24 cellular contexts compared by ENCODE assay signal in genomic region chr4:80268936-80269335, GRCh38. TPM values are rescaled to one million over a fixed set of nuclear protein-coding genes. Genes with fewer than 3 reads are reported as not detected.
A peak's percentile ranks its signal among the peaks of the same experiment; 100 is the strongest.
DNase-seq lines count a peak whose midpoint lies in the region; ATAC-seq, FAIRE-seq and TF ChIP-seq lines count a peak whose summit lies in the region.
"Had no signal": no experiment of that assay in that cellular context is flagged by ENCODE, and none has a peak within 500 bp of the region (broad histone marks: within the 10 kb centered on the region; RNA-seq: fewer than 3 reads in every experiment).

No MANE protein-coding gene starts in this region.

- no peak for TF ChIP-seq RAD21 in H1 (IDR thresholded peaks at IDR 0.05 in 1 of 2, conservative IDR thresholded peaks at IDR 0.05 in 1 of 2; ENCODE audit: low read depth in 2 of 2, low read length in 2 of 2)

- TF ChIP-seq EP300 in H1 (IDR thresholded peaks at IDR 0.05; ENCODE audit: borderline replicate concordance in 1 of 2, low read depth in 2 of 2, low read length in 2 of 2) (no peak), sigmoid colon (IDR thresholded peaks at IDR 0.05) (no peak)

- no peak overlapping the region for H3K14ac ChIP-seq in H1 (ENCODE audit: insufficient read length)

- no peaks in the 10 kb centered on the region for H3K36me3 Mint-ChIP-seq in activated CD8-positive, alpha-beta memory T cell treated with anti-CD3 and anti-CD28 coated beads, Interleukin-2, amount 10 ng/mL, durations not matched to agents 7 days and 5 days

- H2BK5ac ChIP-seq in H1 (ENCODE audit: low read depth, low read length) = no peak overlapping the region

- H2AFZ ChIP-seq in Loucy (ENCODE audit: low read length) (peak overlapping the region; percentile 1; the same call in 1 of the 2 replicates), H1 (ENCODE audit: low read length) (no peak overlapping the region), OCI-LY7 (ENCODE audit: low read length) (no peak overlapping the region)

- H3K79me1 ChIP-seq in H1 (ENCODE audit: low read depth, low read length) = no peaks in the 10 kb centered on the region

- H4K20me1 ChIP-seq in Loucy (ENCODE audit: insufficient read depth, low read length, poor library complexity, severe bottlenecking) (no peaks in the 10 kb centered on the region), H1 (replicated peaks in 1 of 2; ENCODE audit: control insufficient read depth in 1 of 2, insufficient read depth in 2 of 2, low read length in 2 of 2) (peaks cover 14 to 21% of the 10 kb centered on the region in 2 experiments), OCI-LY7 (ENCODE audit: insufficient read depth, low read length) (no peaks in the 10 kb centered on the region)

- H3K27ac Mint-ChIP-seq in activated CD8-positive, alpha-beta memory T cell treated with anti-CD3 and anti-CD28 coated beads, Interleukin-2, amount 10 ng/mL, durations not matched to agents 7 days and 5 days = no peak overlapping the region
- H3K27ac Mint-ChIP-seq: activated T-cell treated with anti-CD3 and anti-CD28 coated beads, Interleukin-2, amount 50 U/mL, for 24 hours had no signal

- no peak overlapping the region for H3K4me2 ChIP-seq in Loucy (ENCODE audit: low read depth, low read length, poor library complexity, severe bottlenecking)
- peak overlapping the region; percentile 65 to 67; a peak in 2 of 4 replicates for H3K4me2 ChIP-seq in H1 (ENCODE audit: insufficient read depth in 1 of 2, low read depth in 2 of 2, low read length in 2 of 2)
- no peak overlapping the region for H3K4me2 ChIP-seq in OCI-LY7 (ENCODE audit: low read length)

- no peak overlapping the region for H2BK120ac ChIP-seq in H1 (replicated peaks; ENCODE audit: low read depth, low read length)

- CTCF ChIA-PET in BJ (lab: Yijun Ruan, JAX) = interaction anchor here (0.9 to 2.1 kb wide), 6 partner anchors 10 to 66 kb away, joined by 3 to 5 read pairs (median 4); no protein-coding TSS in a partner anchor
- CTCF ChIA-PET in H1 (lab: Charles Lee; ENCODE audit: partially characterized antibody) = interaction anchor here (0.9 to 1.5 kb wide), 7 partner anchors 9 to 94 kb away, joined by 3 to 4 read pairs (median 4); no protein-coding TSS in a partner anchor
- CTCF ChIA-PET in activated CD8-positive, alpha-beta memory T cell treated with anti-CD3 and anti-CD28 coated beads, Interleukin-2, amount 10 ng/mL, durations not matched to agents 7 days and 5 days (lab: Charles Lee) = no interaction called here
- CTCF ChIA-PET in OCI-LY7 (lab: Charles Lee; ENCODE audit: unreplicated experiment) = no interaction called here

- no peak overlapping the region for H3K23ac ChIP-seq in H1 (ENCODE audit: insufficient read length)

- H3K9me2 ChIP-seq in Loucy (replicated peaks; ENCODE audit: low read depth, low read length) (no peaks in the 10 kb centered on the region), OCI-LY7 (ENCODE audit: insufficient read depth, low read length) (no peaks in the 10 kb centered on the region)

- H3F3A ChIP-seq in Loucy (ENCODE audit: low read depth) = no peaks in the 10 kb centered on the region

- H3K4me1 ChIP-seq in Loucy (ENCODE audit: insufficient read depth, low read length, poor library complexity, severe bottlenecking) (no peaks in the 10 kb centered on the region), H1 (replicated peaks in 1 of 4; ENCODE audit: control insufficient read depth in 3 of 4, insufficient read depth in 4 of 4, low read length in 3 of 4) (peaks cover 0 to 26% (median 18%) of the 10 kb centered on the region in 4 experiments; a peak in 6 of 7 replicates), OCI-LY7 (ENCODE audit: insufficient read depth, low read length, poor library complexity, severe bottlenecking) (no peaks in the 10 kb centered on the region), sigmoid colon (peaks cover 0 to 20% (median 12%) of the 10 kb centered on the region in 4 donors)
- H3K4me1 ChIP-seq: uterus had no signal

- POLR2A ChIA-PET in BJ (lab: Charles Lee) = no interaction called here
- POLR2A ChIA-PET in H1 (lab: Charles Lee; ENCODE audit: partially characterized antibody) = interaction anchor here (1.2 kb wide), 1 partner anchor 81 kb away, joined by 3 read pairs; no protein-coding TSS in a partner anchor
- POLR2A ChIA-PET in OCI-LY7 (lab: Charles Lee) = interaction anchor here (0.7 to 1.5 kb wide), 2 partner anchors 11 to 161 kb away, joined by 3 to 9 read pairs; no protein-coding TSS in a partner anchor

- BruUV-seq in OCI-LY7 (replicated peaks; lab: Mats Ljungman, UMichigan) = no TSS peak

- FAIRE-seq in H1 (lab: Jason Lieb, UNC) = peak; percentile 28
- FAIRE-seq: GM12878 had no signal

- H3K18ac ChIP-seq in H1 (ENCODE audit: extremely low read depth, low read length) = no peak overlapping the region

- H4K8ac ChIP-seq in H1 (ENCODE audit: extremely low read depth, insufficient read depth, low read length) = no peak overlapping the region

- H2BK20ac ChIP-seq in H1 (ENCODE audit: low read length) = no peak overlapping the region

- 39% methylated on average over 9 of the region's 9 CpGs; no CpG with 5 or more reads in 1 of the 2 experiments for WGBS in H1 (ENCODE audit: extremely low coverage in 1 of 2, insufficient coverage in 1 of 2, insufficient read length in 1 of 2, insufficient replicate concordance in 2 of 2, low coverage in 1 of 2, low lambda C conversion rate in 2 of 2, missing lambda C conversion rate in 1 of 2), 2 experiments
- 48 to 50% methylated on average over 9 of the region's 9 CpGs for WGBS in sigmoid colon, 2 donors

- H3K4ac ChIP-seq in H1 (replicated peaks; ENCODE audit: insufficient read length, low read depth, low read length) = no peak overlapping the region

- intact Hi-C loops in OCI-LY7 (cut with micrococcal nuclease; ENCODE audit: unreplicated experiment) = no loop called here
- intact Hi-C loops in sigmoid colon (cut with DNase I) = no loop called here

- H3K27me3 Mint-ChIP-seq in activated CD8-positive, alpha-beta memory T cell treated with anti-CD3 and anti-CD28 coated beads, Interleukin-2, amount 10 ng/mL, durations not matched to agents 7 days and 5 days = peaks cover 79% of the 10 kb centered on the region

- TF ChIP-seq POLR2A in H1 (IDR thresholded peaks at IDR 0.05; ENCODE audit: control extremely low read depth in 1 of 2, low read depth in 2 of 2, low read length in 2 of 2) = no peak
- no peak for TF ChIP-seq POLR2A in sigmoid colon (IDR thresholded peaks at IDR 0.05)

- DNase-seq in BJ (ENCODE audit: low read depth) (no peak), H1 (ENCODE audit: low read depth in 1 of 2, low spot score in 2 of 2) (no peak), myocyte (ENCODE audit: low read depth) (peak; percentile 30), OCI-LY7 (ENCODE audit: low spot score) (no peak), sigmoid colon (no peak)
- DNase-seq in activated CD8-positive, alpha-beta memory T cell treated with anti-CD3 and anti-CD28 coated beads, Interleukin-2, amount 10 ng/mL, durations not matched to agents 7 days and 5 days = no peak
- DNase-seq: activated CD4-positive, alpha-beta T cell treated with anti-CD3 and anti-CD28 coated beads, Interleukin-2, amount 50 U/mL, for 48 hours; activated naive CD4-positive, alpha-beta T cell treated with anti-CD3 and anti-CD28 coated beads, Interleukin-2, amount 50 U/mL, for 16 hours; activated T-cell treated with anti-CD3 and anti-CD28 coated beads, Interleukin-2, amount 50 U/mL, for 24 hours; AML-193; esophagus squamous epithelium; hypothalamus; KBM-7; left colon; mucosa of descending colon; NCI-H1092 treated with DMSO at 0.1 percent for 48 hours; occipital lobe; T-helper 1 cell; uterus had no signal

- TF ChIP-seq CTCF in BJ (IDR thresholded peaks at IDR 0.05; ENCODE audit: insufficient read depth, low read depth, low read length) (no peak), Loucy (conservative IDR thresholded peaks at IDR 0.05; ENCODE audit: low read length) (no peak), H1 (IDR thresholded peaks at IDR 0.05; ENCODE audit: control extremely low read depth in 1 of 3, insufficient read depth in 1 of 3, low read depth in 1 of 3, low read length in 3 of 3) (no peak), OCI-LY7 (conservative IDR thresholded peaks at IDR 0.05; ENCODE audit: low read length) (no peak), sigmoid colon (IDR thresholded peaks at IDR 0.05) (no peak)

- H4K5ac ChIP-seq in H1 (ENCODE audit: insufficient read length, low read depth, low read length) = no peak overlapping the region

- H3K56ac ChIP-seq in H1 (replicated peaks; ENCODE audit: insufficient read length, low read depth, low read length) = no peak overlapping the region

- H3K9me3 ChIP-seq in Loucy (ENCODE audit: insufficient read depth, low read depth, low read length) (no peaks in the 10 kb centered on the region), H1 (ENCODE audit: insufficient read depth in 2 of 2, low read depth in 1 of 2, low read length in 1 of 2) (no peaks in the 10 kb centered on the region), OCI-LY7 (ENCODE audit: low read length) (no peaks in the 10 kb centered on the region), sigmoid colon (no peaks in the 10 kb centered on the region)
- H3K9me3 ChIP-seq: esophagus squamous epithelium, mucosa of descending colon, uterus had no signal

- peaks cover 20% of the 10 kb centered on the region for H3K4me1 Mint-ChIP-seq in activated CD8-positive, alpha-beta memory T cell treated with anti-CD3 and anti-CD28 coated beads, Interleukin-2, amount 10 ng/mL, durations not matched to agents 7 days and 5 days

- H3K9ac ChIP-seq in Loucy (ENCODE audit: low read depth, low read length, poor library complexity, severe bottlenecking) = no peak overlapping the region
- H3K9ac ChIP-seq in H1 (replicated peaks in 1 of 4; ENCODE audit: extremely low read depth in 1 of 4, low read depth in 3 of 4, low read length in 3 of 4) = no peak overlapping the region

- H3K79me2 ChIP-seq in Loucy (ENCODE audit: insufficient read depth, low read length) = no peaks in the 10 kb centered on the region
- no peaks in the 10 kb centered on the region for H3K79me2 ChIP-seq in H1 (ENCODE audit: control insufficient read depth in 1 of 2, insufficient read depth in 2 of 2, low read length in 2 of 2)
- no peaks in the 10 kb centered on the region for H3K79me2 ChIP-seq in OCI-LY7 (ENCODE audit: insufficient read depth, low read depth, low read length)

- H3K4me3 ChIP-seq in BJ (ENCODE audit: low read depth, low read length) (peak overlapping the region; percentile 89), Loucy (ENCODE audit: low read length, poor library complexity, severe bottlenecking) (no peak overlapping the region), H1 (ENCODE audit: extremely low read depth in 1 of 4, insufficient read depth in 2 of 4, low read depth in 3 of 4, low read length in 4 of 4) (peak overlapping the region in 3 of 4 experiments; percentile 1 to 50 (median 6); a peak in 2 of 8 replicates), OCI-LY7 (ENCODE audit: low read depth, low read length, poor library complexity, severe bottlenecking) (no peak overlapping the region), sigmoid colon (no peak overlapping the region)
- H3K4me3 ChIP-seq: cardiac muscle cell, esophagus squamous epithelium, GM12878, mucosa of descending colon, uterus had no signal

- no peak overlapping the region for H2BK12ac ChIP-seq in H1 (ENCODE audit: low read depth, low read length)

- no peak for ATAC-seq in activated CD8-positive, alpha-beta memory T cell treated with anti-CD3 and anti-CD28 coated beads, Interleukin-2, amount 10 ng/mL, durations not matched to agents 7 days and 5 days
- ATAC-seq in GM19023 (IDR thresholded peaks at IDR 0.05; ENCODE audit: unreplicated experiment) = no peak
- ATAC-seq: left colon, mucosa of descending colon, sciatic nerve had no signal

- H3K36me3 ChIP-seq in BJ (ENCODE audit: control insufficient read depth, insufficient read depth, low read length) = no peaks in the 10 kb centered on the region; the same call in 1 of the 2 replicates
- H3K36me3 ChIP-seq in Loucy (ENCODE audit: insufficient read depth, low read length) = no peaks in the 10 kb centered on the region
- no peaks in the 10 kb centered on the region; a peak in 1 of 8 replicates for H3K36me3 ChIP-seq in H1 (ENCODE audit: control insufficient read depth in 2 of 4, insufficient read depth in 4 of 4, low read length in 3 of 4)
- no peaks in the 10 kb centered on the region for H3K36me3 ChIP-seq in OCI-LY7 (ENCODE audit: insufficient read depth, low read length)
- no peaks in the 10 kb centered on the region for H3K36me3 ChIP-seq in sigmoid colon
- H3K36me3 ChIP-seq: cardiac muscle cell, esophagus squamous epithelium, uterus had no signal

- H3K4me3 Mint-ChIP-seq in activated CD8-positive, alpha-beta memory T cell treated with anti-CD3 and anti-CD28 coated beads, Interleukin-2, amount 10 ng/mL, durations not matched to agents 7 days and 5 days = no peak overlapping the region

- H3K9me3 Mint-ChIP-seq in activated CD8-positive, alpha-beta memory T cell treated with anti-CD3 and anti-CD28 coated beads, Interleukin-2, amount 10 ng/mL, durations not matched to agents 7 days and 5 days (ENCODE audit: low read depth) = no peaks in the 10 kb centered on the region
- H3K9me3 Mint-ChIP-seq: activated T-cell treated with anti-CD3 and anti-CD28 coated beads, Interleukin-2, amount 50 U/mL, for 24 hours had no signal

- H4K91ac ChIP-seq in H1 (replicated peaks; ENCODE audit: insufficient read length, low read length) = no peak overlapping the region

- H2BK15ac ChIP-seq in H1 (ENCODE audit: low read length) = no peak overlapping the region

- H3K27me3 ChIP-seq in BJ (ENCODE audit: control insufficient read depth, insufficient read depth, low read length) (no peaks in the 10 kb centered on the region), Loucy (ENCODE audit: insufficient read depth, low read length, poor library complexity, severe bottlenecking) (peaks cover 6% of the 10 kb centered on the region), H1 (replicated peaks in 1 of 4; ENCODE audit: control insufficient read depth in 3 of 4, extremely low read depth in 1 of 4, insufficient read depth in 3 of 4, low read length in 3 of 4) (peaks cover 59 to 66% (median 63%) of the 10 kb centered on the region in 4 experiments), sigmoid colon (peaks cover 0 to 25% (median 0%) of the 10 kb centered on the region in 3 donors)

- peaks cover 7% of the 10 kb centered on the region; the same call in 1 of the 2 replicates for H3K23me2 ChIP-seq in H1 (ENCODE audit: low read depth, low read length)

- no peak overlapping the region for H2AK5ac ChIP-seq in H1 (ENCODE audit: low read depth, low read length)

- H3K27ac ChIP-seq in H1 (ENCODE audit: low read depth, low read length) (no peak overlapping the region), OCI-LY7 (ENCODE audit: low read depth, low read length, poor library complexity, severe bottlenecking) (no peak overlapping the region), sigmoid colon (peak overlapping the region in 2 of 4 donors; percentile 17 to 89)
- H3K27ac ChIP-seq: cardiac muscle cell, esophagus squamous epithelium, uterus had no signal

RNA-seq across cellular contexts. Expression of gene FGF5, which starts 2.5 kb away (rescaled TPM):
- polyA plus RNA-seq in BJ (2011; rRNA removed) (31.1 and 43.7 TPM in 2 replicates), H1 (2011; rRNA removed) (not detected in 2 replicates), sigmoid colon (under 1 TPM in 1 of 3 donors, not detected in 2; 0.03 TPM)
- polyA minus RNA-seq in BJ (2011; rRNA and poly(A)+ RNA removed) = 88.9 and 128 TPM in 2 replicates
- not detected in 2 replicates for total RNA-seq in H1 (2021; fragmentation: NEBNext Ultra II Directional; extraction: Animal tissue kit (Norgen Biotek cat#: 25700))
- polyA plus RNA-seq in H1 (2011; cell fraction: cytosol; rRNA removed) = not detected
- not detected for polyA plus RNA-seq in H1 (2011; cell fraction: nucleus; rRNA removed)
- not detected in 4 replicates for polyA plus RNA-seq in H1 (2012, experiment 1 of 2)
- polyA plus RNA-seq in H1 (2012, experiment 2 of 2) = not detected
- polyA plus RNA-seq in H1 (2013, experiment 1 of 2) = not detected
- not detected for polyA plus RNA-seq in H1 (2013, experiment 2 of 2)
- not detected in 2 replicates for polyA minus RNA-seq in H1 (2011; rRNA and poly(A)+ RNA removed)
- not detected for polyA minus RNA-seq in H1 (2011; cell fraction: cytosol; rRNA and poly(A)+ RNA removed)
- not detected for polyA minus RNA-seq in H1 (2011; cell fraction: nucleus; rRNA and poly(A)+ RNA removed)
- total RNA-seq in myocyte (3.2 and 4.9 TPM in 2 replicates), OCI-LY7 (2022) (0.06 and 0.07 TPM in 2 replicates), sigmoid colon (1 to 10 TPM in 3 of 4 donors, under 1 TPM in 1; 0.33 to 6.2 (median 1.1) TPM)
- polyA plus RNA-seq in myocyte (2012) = 2.5 TPM
- not detected for total RNA-seq in activated CD8-positive, alpha-beta memory T cell treated with anti-CD3 and anti-CD28 coated beads, Interleukin-2, amount 10 ng/mL, durations not matched to agents 7 days and 5 days
- total RNA-seq in OCI-LY7 (2014; rRNA removed; shearing (Covaris generic)) = not detected in 2 replicates
- total RNA-seq: esophagus squamous epithelium had no signal

Comparison
In these comparisons a context has a peak if more than half of its experiments do, and no peak if none do; other contexts are left out.
1. H3K4me3 ChIP-seq: peak in BJ (single experiment) and H1 (3 of 4); none in Loucy (single experiment), OCI-LY7 (single experiment) and sigmoid colon (0 of 4).
2. H3K4me2 ChIP-seq: peak in H1 (2 of 2); none in Loucy (single experiment) and OCI-LY7 (single experiment).
3. CTCF ChIA-PET loops: an anchor here in BJ (0.9 to 2.1 kb wide) and H1 (0.9 to 1.5 kb wide); none called in activated CD8-positive, alpha-beta memory T cell treated with anti-CD3 and anti-CD28 coated beads, Interleukin-2, amount 10 ng/mL, durations not matched to agents 7 days and 5 days and OCI-LY7.